In genomic region chr3:4898454-4899313, GRCh38 we compare ENCODE assay signal across 1 cellular context.
TF ChIP-seq lines count a peak whose summit lies in the region.

No MANE protein-coding gene starts in this region.

TF ChIP-seq in GM12878, 131 proteins besides CTCF, POLR2A, EP300 and RAD21 (continued from another document and continues in another):
- no peak; a peak in 1 of 4 replicates for TF ChIP-seq ETV6 (conservative IDR thresholded peaks at IDR 0.05 in 1 of 2, IDR thresholded peaks at IDR 0.05 in 1 of 2; ENCODE audit: borderline replicate concordance in 1 of 2, low read depth in 1 of 2)
- no peak for TF ChIP-seq YBX1 (IDR thresholded peaks at IDR 0.05)
- no peak for TF ChIP-seq STAT1 (conservative IDR thresholded peaks at IDR 0.05)
- no peak for TF ChIP-seq MYB (IDR thresholded peaks at IDR 0.05; ENCODE audit: borderline replicate concordance, low read depth, low read length)
- TF ChIP-seq, protein P1, sequence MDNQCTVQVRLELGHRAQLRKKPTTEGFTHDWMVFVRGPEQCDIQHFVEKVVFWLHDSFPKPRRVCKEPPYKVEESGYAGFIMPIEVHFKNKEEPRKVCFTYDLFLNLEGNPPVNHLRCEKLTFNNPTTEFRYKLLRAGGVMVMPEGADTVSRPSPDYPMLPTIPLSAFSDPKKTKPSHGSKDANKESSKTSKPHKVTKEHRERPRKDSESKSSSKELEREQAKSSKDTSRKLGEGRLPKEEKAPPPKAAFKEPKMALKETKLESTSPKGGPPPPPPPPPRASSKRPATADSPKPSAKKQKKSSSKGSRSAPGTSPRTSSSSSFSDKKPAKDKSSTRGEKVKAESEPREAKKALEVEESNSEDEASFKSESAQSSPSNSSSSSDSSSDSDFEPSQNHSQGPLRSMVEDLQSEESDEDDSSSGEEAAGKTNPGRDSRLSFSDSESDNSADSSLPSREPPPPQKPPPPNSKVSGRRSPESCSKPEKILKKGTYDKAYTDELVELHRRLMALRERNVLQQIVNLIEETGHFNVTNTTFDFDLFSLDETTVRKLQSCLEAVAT (IDR thresholded peaks at IDR 0.05): 0 out of 2 replicates have a peak, but pooled peaks have one; percentile 39
- 0 out of 2 replicates have a peak, but pooled peaks have one; percentile 57 for TF ChIP-seq MEF2A (IDR thresholded peaks at IDR 0.05; ENCODE audit: insufficient read depth, low read depth, low read length)
- TF ChIP-seq NFXL1 (IDR thresholded peaks at IDR 0.05; ENCODE audit: borderline replicate concordance): no peak
- peak; percentile 83; the same call in 1 of the 2 replicates for TF ChIP-seq DPF2 (IDR thresholded peaks at IDR 0.05)
- TF ChIP-seq, protein P2, sequence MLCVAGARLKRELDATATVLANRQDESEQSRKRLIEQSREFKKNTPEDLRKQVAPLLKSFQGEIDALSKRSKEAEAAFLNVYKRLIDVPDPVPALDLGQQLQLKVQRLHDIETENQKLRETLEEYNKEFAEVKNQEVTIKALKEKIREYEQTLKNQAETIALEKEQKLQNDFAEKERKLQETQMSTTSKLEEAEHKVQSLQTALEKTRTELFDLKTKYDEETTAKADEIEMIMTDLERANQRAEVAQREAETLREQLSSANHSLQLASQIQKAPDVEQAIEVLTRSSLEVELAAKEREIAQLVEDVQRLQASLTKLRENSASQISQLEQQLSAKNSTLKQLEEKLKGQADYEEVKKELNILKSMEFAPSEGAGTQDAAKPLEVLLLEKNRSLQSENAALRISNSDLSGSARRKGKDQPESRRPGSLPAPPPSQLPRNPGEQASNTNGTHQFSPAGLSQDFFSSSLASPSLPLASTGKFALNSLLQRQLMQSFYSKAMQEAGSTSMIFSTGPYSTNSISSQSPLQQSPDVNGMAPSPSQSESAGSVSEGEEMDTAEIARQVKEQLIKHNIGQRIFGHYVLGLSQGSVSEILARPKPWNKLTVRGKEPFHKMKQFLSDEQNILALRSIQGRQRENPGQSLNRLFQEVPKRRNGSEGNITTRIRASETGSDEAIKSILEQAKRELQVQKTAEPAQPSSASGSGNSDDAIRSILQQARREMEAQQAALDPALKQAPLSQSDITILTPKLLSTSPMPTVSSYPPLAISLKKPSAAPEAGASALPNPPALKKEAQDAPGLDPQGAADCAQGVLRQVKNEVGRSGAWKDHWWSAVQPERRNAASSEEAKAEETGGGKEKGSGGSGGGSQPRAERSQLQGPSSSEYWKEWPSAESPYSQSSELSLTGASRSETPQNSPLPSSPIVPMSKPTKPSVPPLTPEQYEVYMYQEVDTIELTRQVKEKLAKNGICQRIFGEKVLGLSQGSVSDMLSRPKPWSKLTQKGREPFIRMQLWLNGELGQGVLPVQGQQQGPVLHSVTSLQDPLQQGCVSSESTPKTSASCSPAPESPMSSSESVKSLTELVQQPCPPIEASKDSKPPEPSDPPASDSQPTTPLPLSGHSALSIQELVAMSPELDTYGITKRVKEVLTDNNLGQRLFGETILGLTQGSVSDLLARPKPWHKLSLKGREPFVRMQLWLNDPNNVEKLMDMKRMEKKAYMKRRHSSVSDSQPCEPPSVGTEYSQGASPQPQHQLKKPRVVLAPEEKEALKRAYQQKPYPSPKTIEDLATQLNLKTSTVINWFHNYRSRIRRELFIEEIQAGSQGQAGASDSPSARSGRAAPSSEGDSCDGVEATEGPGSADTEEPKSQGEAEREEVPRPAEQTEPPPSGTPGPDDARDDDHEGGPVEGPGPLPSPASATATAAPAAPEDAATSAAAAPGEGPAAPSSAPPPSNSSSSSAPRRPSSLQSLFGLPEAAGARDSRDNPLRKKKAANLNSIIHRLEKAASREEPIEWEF (IDR thresholded peaks at IDR 0.05; ENCODE audit: insufficient replicate concordance, low read depth, low read length): no peak
- TF ChIP-seq, protein P3, sequence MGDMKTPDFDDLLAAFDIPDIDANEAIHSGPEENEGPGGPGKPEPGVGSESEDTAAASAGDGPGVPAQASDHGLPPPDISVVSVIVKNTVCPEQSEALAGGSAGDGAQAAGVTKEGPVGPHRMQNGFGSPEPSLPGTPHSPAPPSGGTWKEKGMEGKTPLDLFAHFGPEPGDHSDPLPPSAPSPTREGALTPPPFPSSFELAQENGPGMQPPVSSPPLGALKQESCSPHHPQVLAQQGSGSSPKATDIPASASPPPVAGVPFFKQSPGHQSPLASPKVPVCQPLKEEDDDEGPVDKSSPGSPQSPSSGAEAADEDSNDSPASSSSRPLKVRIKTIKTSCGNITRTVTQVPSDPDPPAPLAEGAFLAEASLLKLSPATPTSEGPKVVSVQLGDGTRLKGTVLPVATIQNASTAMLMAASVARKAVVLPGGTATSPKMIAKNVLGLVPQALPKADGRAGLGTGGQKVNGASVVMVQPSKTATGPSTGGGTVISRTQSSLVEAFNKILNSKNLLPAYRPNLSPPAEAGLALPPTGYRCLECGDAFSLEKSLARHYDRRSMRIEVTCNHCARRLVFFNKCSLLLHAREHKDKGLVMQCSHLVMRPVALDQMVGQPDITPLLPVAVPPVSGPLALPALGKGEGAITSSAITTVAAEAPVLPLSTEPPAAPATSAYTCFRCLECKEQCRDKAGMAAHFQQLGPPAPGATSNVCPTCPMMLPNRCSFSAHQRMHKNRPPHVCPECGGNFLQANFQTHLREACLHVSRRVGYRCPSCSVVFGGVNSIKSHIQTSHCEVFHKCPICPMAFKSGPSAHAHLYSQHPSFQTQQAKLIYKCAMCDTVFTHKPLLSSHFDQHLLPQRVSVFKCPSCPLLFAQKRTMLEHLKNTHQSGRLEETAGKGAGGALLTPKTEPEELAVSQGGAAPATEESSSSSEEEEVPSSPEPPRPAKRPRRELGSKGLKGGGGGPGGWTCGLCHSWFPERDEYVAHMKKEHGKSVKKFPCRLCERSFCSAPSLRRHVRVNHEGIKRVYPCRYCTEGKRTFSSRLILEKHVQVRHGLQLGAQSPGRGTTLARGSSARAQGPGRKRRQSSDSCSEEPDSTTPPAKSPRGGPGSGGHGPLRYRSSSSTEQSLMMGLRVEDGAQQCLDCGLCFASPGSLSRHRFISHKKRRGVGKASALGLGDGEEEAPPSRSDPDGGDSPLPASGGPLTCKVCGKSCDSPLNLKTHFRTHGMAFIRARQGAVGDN (IDR thresholded peaks at IDR 0.05): no peak
- TF ChIP-seq POU2F2 (IDR thresholded peaks at IDR 0.05; ENCODE audit: borderline replicate concordance, low read depth, low read length): 0 out of 3 replicates have a peak, but pooled peaks have one; percentile 18
- peak; percentile 95 for TF ChIP-seq JUNB (IDR thresholded peaks at IDR 0.05)
- TF ChIP-seq, protein P4, sequence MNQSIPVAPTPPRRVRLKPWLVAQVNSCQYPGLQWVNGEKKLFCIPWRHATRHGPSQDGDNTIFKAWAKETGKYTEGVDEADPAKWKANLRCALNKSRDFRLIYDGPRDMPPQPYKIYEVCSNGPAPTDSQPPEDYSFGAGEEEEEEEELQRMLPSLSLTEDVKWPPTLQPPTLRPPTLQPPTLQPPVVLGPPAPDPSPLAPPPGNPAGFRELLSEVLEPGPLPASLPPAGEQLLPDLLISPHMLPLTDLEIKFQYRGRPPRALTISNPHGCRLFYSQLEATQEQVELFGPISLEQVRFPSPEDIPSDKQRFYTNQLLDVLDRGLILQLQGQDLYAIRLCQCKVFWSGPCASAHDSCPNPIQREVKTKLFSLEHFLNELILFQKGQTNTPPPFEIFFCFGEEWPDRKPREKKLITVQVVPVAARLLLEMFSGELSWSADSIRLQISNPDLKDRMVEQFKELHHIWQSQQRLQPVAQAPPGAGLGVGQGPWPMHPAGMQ (IDR thresholded peaks at IDR 0.05; ENCODE audit: borderline replicate concordance): no peak
- no peak for TF ChIP-seq SMAD1 (IDR thresholded peaks at IDR 0.05; ENCODE audit: low read depth, partially characterized antibody)
- TF ChIP-seq STAT3 (IDR thresholded peaks at IDR 0.05; ENCODE audit: low read depth, low read length): no peak
- TF ChIP-seq, protein P5, sequence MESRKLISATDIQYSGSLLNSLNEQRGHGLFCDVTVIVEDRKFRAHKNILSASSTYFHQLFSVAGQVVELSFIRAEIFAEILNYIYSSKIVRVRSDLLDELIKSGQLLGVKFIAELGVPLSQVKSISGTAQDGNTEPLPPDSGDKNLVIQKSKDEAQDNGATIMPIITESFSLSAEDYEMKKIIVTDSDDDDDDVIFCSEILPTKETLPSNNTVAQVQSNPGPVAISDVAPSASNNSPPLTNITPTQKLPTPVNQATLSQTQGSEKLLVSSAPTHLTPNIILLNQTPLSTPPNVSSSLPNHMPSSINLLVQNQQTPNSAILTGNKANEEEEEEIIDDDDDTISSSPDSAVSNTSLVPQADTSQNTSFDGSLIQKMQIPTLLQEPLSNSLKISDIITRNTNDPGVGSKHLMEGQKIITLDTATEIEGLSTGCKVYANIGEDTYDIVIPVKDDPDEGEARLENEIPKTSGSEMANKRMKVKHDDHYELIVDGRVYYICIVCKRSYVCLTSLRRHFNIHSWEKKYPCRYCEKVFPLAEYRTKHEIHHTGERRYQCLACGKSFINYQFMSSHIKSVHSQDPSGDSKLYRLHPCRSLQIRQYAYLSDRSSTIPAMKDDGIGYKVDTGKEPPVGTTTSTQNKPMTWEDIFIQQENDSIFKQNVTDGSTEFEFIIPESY (IDR thresholded peaks at IDR 0.05): no peak
- no peak for TF ChIP-seq HCFC1 (IDR thresholded peaks at IDR 0.05; ENCODE audit: low read length)
- peak; percentile 26 for TF ChIP-seq PBX3 (IDR thresholded peaks at IDR 0.05; ENCODE audit: insufficient replicate concordance, low read depth, low read length)
- TF ChIP-seq PAX5 (IDR thresholded peaks at IDR 0.05; ENCODE audit: borderline replicate concordance, low read depth, low read length): peak; percentile 10; the same call in 1 of the 2 replicates
- no peak for TF ChIP-seq MYC (IDR thresholded peaks at IDR 0.05; ENCODE audit: insufficient read depth, insufficient read length, insufficient replicate concordance, low read length, severe bottlenecking)
- TF ChIP-seq, protein P6, sequence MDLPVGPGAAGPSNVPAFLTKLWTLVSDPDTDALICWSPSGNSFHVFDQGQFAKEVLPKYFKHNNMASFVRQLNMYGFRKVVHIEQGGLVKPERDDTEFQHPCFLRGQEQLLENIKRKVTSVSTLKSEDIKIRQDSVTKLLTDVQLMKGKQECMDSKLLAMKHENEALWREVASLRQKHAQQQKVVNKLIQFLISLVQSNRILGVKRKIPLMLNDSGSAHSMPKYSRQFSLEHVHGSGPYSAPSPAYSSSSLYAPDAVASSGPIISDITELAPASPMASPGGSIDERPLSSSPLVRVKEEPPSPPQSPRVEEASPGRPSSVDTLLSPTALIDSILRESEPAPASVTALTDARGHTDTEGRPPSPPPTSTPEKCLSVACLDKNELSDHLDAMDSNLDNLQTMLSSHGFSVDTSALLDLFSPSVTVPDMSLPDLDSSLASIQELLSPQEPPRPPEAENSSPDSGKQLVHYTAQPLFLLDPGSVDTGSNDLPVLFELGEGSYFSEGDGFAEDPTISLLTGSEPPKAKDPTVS (IDR thresholded peaks at IDR 0.05; ENCODE audit: low read depth, low read length): no peak
- TF ChIP-seq USF2 (IDR thresholded peaks at IDR 0.05; ENCODE audit: borderline replicate concordance, low read depth, low read length): no peak
- TF ChIP-seq, protein P7, sequence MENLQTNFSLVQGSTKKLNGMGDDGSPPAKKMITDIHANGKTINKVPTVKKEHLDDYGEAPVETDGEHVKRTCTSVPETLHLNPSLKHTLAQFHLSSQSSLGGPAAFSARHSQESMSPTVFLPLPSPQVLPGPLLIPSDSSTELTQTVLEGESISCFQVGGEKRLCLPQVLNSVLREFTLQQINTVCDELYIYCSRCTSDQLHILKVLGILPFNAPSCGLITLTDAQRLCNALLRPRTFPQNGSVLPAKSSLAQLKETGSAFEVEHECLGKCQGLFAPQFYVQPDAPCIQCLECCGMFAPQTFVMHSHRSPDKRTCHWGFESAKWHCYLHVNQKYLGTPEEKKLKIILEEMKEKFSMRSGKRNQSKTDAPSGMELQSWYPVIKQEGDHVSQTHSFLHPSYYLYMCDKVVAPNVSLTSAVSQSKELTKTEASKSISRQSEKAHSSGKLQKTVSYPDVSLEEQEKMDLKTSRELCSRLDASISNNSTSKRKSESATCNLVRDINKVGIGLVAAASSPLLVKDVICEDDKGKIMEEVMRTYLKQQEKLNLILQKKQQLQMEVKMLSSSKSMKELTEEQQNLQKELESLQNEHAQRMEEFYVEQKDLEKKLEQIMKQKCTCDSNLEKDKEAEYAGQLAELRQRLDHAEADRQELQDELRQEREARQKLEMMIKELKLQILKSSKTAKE (IDR thresholded peaks at IDR 0.05; ENCODE audit: low read depth, poor library complexity, severe bottlenecking): no peak
- no peak for TF ChIP-seq WRNIP1 (IDR thresholded peaks at IDR 0.05; ENCODE audit: borderline replicate concordance, low read depth, low read length)
- TF ChIP-seq ZNF384 (IDR thresholded peaks at IDR 0.05; ENCODE audit: borderline replicate concordance, low read depth, low read length): no peak
- TF ChIP-seq YY1 (IDR thresholded peaks at IDR 0.05; ENCODE audit: low read depth, low read length): peak; percentile 82
- no peak; the same call in 1 of the 2 replicates for TF ChIP-seq ZBED1 (IDR thresholded peaks at IDR 0.05; ENCODE audit: borderline replicate concordance)
- no peak for TF ChIP-seq RBBP5 (conservative IDR thresholded peaks at IDR 0.05)
- peak; percentile 91; the same call in 1 of the 2 replicates for TF ChIP-seq MTA3 (IDR thresholded peaks at IDR 0.05; ENCODE audit: borderline replicate concordance, low read length)
- no peak for TF ChIP-seq ZNF24 (IDR thresholded peaks at IDR 0.05)
- peak; percentile 61; the same call in 1 of the 2 replicates for TF ChIP-seq IKZF1 (conservative IDR thresholded peaks at IDR 0.05)
- 0 out of 2 replicates have a peak, but pooled peaks have one; percentile 10 for TF ChIP-seq GABPA (IDR thresholded peaks at IDR 0.05; ENCODE audit: low read depth)
- TF ChIP-seq CBX3 (IDR thresholded peaks at IDR 0.05; ENCODE audit: borderline replicate concordance, low read depth): no peak
- peak; percentile 85 for TF ChIP-seq RFX5 (IDR thresholded peaks at IDR 0.05; ENCODE audit: low read depth, low read length)
- no peak for TF ChIP-seq NRF1 (conservative IDR thresholded peaks at IDR 0.05; ENCODE audit: low read depth, low read length)
- peak; percentile 69 for TF ChIP-seq EED (IDR thresholded peaks at IDR 0.05; ENCODE audit: low read depth)
- TF ChIP-seq POLR2AphosphoS2 (IDR thresholded peaks at IDR 0.05; ENCODE audit: low read depth, low read length): no peak
